In genomic region chr1:66070491-66070890, GRCh38 we compare ENCODE assay signal across 17 cellular contexts.
"Had no signal": no experiment of that assay in that cellular context is flagged by ENCODE, and none has a peak within 500 bp of the region (broad histone marks: within the 10 kb centered on the region; RNA-seq: fewer than 3 reads in every experiment).

No MANE protein-coding gene starts in this region.

- H3K36me3 ChIP-seq: heart right ventricle, stomach, thoracic aorta, transverse colon had no signal

- DNase-seq: cortex of kidney; effector memory CD8-positive, alpha-beta T cell; erythroblast; foreskin melanocyte; heart right ventricle; hypothalamus; kidney glomerular epithelial cell; mammary epithelial cell; natural killer cell; right cardiac atrium; small intestine; stimulated activated CD4-positive, alpha-beta T cell treated with anti-CD3 and anti-CD28 coated beads, Interleukin-12 subunit alpha, Interleukin-12 subunit beta, amount 100 ng/mL, for 4 hours; stimulated activated naive CD4-positive, alpha-beta T cell; stomach; substantia nigra; transverse colon had no signal

- H3K27ac ChIP-seq: heart right ventricle, stomach, thoracic aorta, transverse colon had no signal

- H3K4me3 ChIP-seq: heart right ventricle, stomach, thoracic aorta, transverse colon had no signal

- H3K4me1 ChIP-seq: heart right ventricle, transverse colon had no signal

- H3K9me3 ChIP-seq: heart right ventricle, stomach, thoracic aorta, transverse colon had no signal
